Comparison of ENCODE assay signal across 18 cellular contexts in the genomic region with DNA sequence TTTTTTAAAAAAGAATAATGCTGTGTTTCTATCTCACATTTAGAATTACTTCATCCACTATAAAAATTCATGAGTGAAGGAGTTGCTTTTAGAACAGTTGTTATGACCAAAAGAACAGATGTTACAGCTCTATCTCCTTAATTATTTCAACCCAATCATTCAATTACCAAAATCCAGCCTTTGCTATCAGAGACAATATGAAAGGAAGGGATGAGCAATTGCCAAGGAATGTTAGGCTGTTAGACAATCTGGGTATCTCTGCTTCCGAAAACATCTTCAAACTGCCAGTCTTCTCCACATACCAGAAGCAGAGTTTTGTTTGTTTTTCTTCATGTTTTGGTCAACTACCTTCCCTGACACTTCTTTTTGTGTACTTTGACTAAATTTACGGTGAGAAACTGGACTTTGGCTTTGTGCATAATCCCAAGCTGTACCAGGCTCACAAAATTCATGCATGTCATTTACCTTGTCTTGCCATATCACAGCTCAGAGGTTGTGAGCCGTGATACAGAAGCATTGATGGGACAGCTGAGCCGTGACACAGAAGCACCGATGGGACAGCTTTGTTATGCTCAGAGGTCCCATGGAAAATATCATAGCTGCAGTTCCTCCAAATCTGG.
"Had no signal": no experiment of that assay in that cellular context is flagged by ENCODE, and none has a peak within 500 bp of the region (broad histone marks: within the 10 kb centered on the region; RNA-seq: fewer than 3 reads in every experiment).

No MANE protein-coding gene starts in this region.

- FAIRE-seq: small intestine had no signal

- H3K27ac ChIP-seq: brain microvascular endothelial cell, left lung, ovary, stomach, thoracic aorta, VCaP had no signal

- H3K4me1 ChIP-seq: left lung, stomach had no signal

- DNase-seq: activated CD4-positive, alpha-beta memory T cell treated with anti-CD3 and anti-CD28 coated beads, Interleukin-2, amount 10 ng/mL, durations not matched to agents 7 days and 5 days; activated CD4-positive, alpha-beta T cell treated with anti-CD3 and anti-CD28 coated beads for 36 hours; activated CD8-positive, alpha-beta memory T cell treated with anti-CD3 and anti-CD28 coated beads, Interleukin-2, amount 50 U/mL, for 4 hours; activated gamma-delta T cell treated with Interleukin-2 at 50 U/mL for 16 hours; activated naive CD8-positive, alpha-beta T cell treated with anti-CD3 and anti-CD28 coated beads for 36 hours; activated T-cell treated with anti-CD3 and anti-CD28 coated beads, Interleukin-2, amount 50 U/mL, for 72 hours; brain microvascular endothelial cell; cerebellar nuclear complex; effector memory CD8-positive, alpha-beta T cell; immature natural killer cell; left lung; mesenchymal stem cell; ovary; retina; small intestine; stomach had no signal

- H3K4me3 ChIP-seq: left lung, ovary, stomach, thoracic aorta had no signal

- ATAC-seq: activated CD4-positive, alpha-beta T cell treated with anti-CD3 and anti-CD28 coated beads for 36 hours; activated T-cell treated with anti-CD3 and anti-CD28 coated beads, Interleukin-2, amount 50 U/mL, for 72 hours; effector memory CD8-positive, alpha-beta T cell; left lung had no signal

- H3K36me3 ChIP-seq: brain microvascular endothelial cell, left lung, ovary, stomach, thoracic aorta had no signal

- H3K9me3 ChIP-seq: left lung, ovary, stomach, thoracic aorta had no signal

- H3K27me3 ChIP-seq: brain microvascular endothelial cell, left lung, ovary, stomach had no signal
